In the genomic region with DNA sequence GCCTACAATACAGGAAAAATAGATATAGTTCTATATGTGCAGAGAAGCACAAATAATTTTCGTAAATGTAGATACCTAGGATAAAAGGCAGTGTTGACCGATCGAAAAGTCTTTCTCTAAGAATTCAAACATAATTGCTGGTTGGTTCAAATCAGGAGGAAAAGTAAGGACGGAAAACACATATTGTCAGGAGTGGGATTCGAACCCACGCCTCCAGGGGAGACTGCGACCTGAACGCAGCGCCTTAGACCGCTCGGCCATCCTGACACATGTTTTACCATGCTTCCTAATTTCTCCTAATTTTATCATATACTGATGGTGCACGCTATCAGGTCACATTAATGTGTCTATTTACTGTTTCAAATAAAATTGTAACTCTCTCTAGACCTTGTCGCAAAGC, we compare ENCODE assay signal across 8 cellular contexts. TPM values are rescaled to one million over a fixed set of nuclear protein-coding genes. Genes with fewer than 3 reads are reported as not detected.
DNase-seq lines count a peak whose midpoint lies in the region; ATAC-seq, FAIRE-seq and TF ChIP-seq lines count a peak whose summit lies in the region.
"Not testable (repeated sequence)": the region's sequence is repeated elsewhere in the genome, so short reads cannot be mapped to it uniquely, and the experiment has no call there.

No MANE protein-coding gene starts in this region.

- TF ChIP-seq RAD21 in K562 (CRISPR knock-in tag; conservative IDR thresholded peaks at IDR 0.05 in 1 of 2, IDR thresholded peaks at IDR 0.05 in 1 of 2) = not testable (repeated sequence)

- not testable (repeated sequence) for H3K4me1 ChIP-seq in K562 (replicated peaks in 1 of 2; ENCODE audit: control insufficient read depth in 2 of 2, insufficient read depth in 2 of 2, low read length in 2 of 2); prostate gland (replicated peaks)

- TF ChIP-seq CTCF in VCaP (conservative IDR thresholded peaks at IDR 0.05); K562 (IDR thresholded peaks at IDR 0.05 in 2 of 3, conservative IDR thresholded peaks at IDR 0.05 in 1 of 3; ENCODE audit: insufficient read depth in 2 of 3, low read depth in 1 of 3, low read length in 3 of 3): not testable (repeated sequence)
- peak in 1 of 4 experiments; percentile 25 for TF ChIP-seq CTCF in prostate gland (IDR thresholded peaks at IDR 0.05)

- not testable (repeated sequence) for H3K9me1 ChIP-seq in K562 (ENCODE audit: control insufficient read depth, insufficient read depth, low read length)

- TF ChIP-seq POLR2A in K562 (conservative IDR thresholded peaks at IDR 0.05); prostate gland (IDR thresholded peaks at IDR 0.05): not testable (repeated sequence)

- FAIRE-seq in K562 (lab: Jason Lieb, UNC) = not testable (repeated sequence)

- CTCF ChIA-PET in K562 (lab: Yijun Ruan, JAX; ENCODE audit: low intra/inter-chr PET ratio) = not testable (repeated sequence)

- not testable (repeated sequence) for H3K36me3 ChIP-seq in K562 (ENCODE audit: control insufficient read depth, insufficient read depth, low read length); prostate gland

- in situ Hi-C loops in K562 (cut with MboI) = not testable (repeated sequence)

- peak overlapping the region; percentile 64; the same call in 1 of the 2 replicates for H3K27ac ChIP-seq in VCaP
- peak overlapping the region; percentile 91 for H3K27ac ChIP-seq in K562 (ENCODE audit: extremely low read depth, low read depth, low read length)
- H3K27ac ChIP-seq in prostate gland = peak overlapping the region; percentile 91 to 92

- H4K20me1 ChIP-seq in K562 (replicated peaks; ENCODE audit: control insufficient read depth, insufficient read depth, low read length) = not testable (repeated sequence)

- POLR2A ChIA-PET in K562 (lab: Yijun Ruan, JAX) = interaction anchor here (0.9 to 1.1 kb wide), 2 partner anchors 9 to 25 kb away, joined by 3 read pairs; partner anchors contain the start of gene FCGR2A

- ATAC-seq in GM18502 (IDR thresholded peaks at IDR 0.05; ENCODE audit: poor library complexity, unreplicated experiment) (peak; percentile 45), HG03066 (IDR thresholded peaks at IDR 0.05; ENCODE audit: low read depth, unreplicated experiment) (peak; percentile 38), K562 (peak; percentile 60)

- intact Hi-C loops in K562 (cut with micrococcal nuclease); prostate gland (cut with DNase I): not testable (repeated sequence)

- H3K4me2 ChIP-seq in K562 (ENCODE audit: insufficient read depth, low read length) = peak overlapping the region; percentile 78

- not testable (repeated sequence) for H3K79me2 ChIP-seq in K562 (ENCODE audit: control insufficient read depth, insufficient read depth, low read length)

- TF ChIP-seq EP300 in K562 (IDR thresholded peaks at IDR 0.05; ENCODE audit: low read length) = peak; percentile 33; the same call in 1 of the 2 replicates

- peak; percentile 50 for DNase-seq in NCI-H2227 treated with DMSO at 0.1 percent for 48 hours (lab: John Stamatoyannopoulos, UW)
- peak in 3 of 4 experiments; percentile 16 to 83 (median 44) for DNase-seq in K562 (ENCODE audit: extremely low read depth in 1 of 4, low spot score in 3 of 4)
- DNase-seq in hippocampal formation (lab: John Stamatoyannopoulos, UW) = peak; percentile 42 to 81
- peak; percentile 48 for DNase-seq in prostate gland (ENCODE audit: low spot score)
- peak; percentile 74 for DNase-seq in ureter (ENCODE audit: low spot score)

- H3K9ac ChIP-seq in K562 (ENCODE audit: insufficient read depth in 1 of 2, low read depth in 2 of 2, low read length in 2 of 2) = peak overlapping the region in 1 of 2 experiments; percentile 89; a peak in 2 of 4 replicates

- peak overlapping the region; percentile 66 for H3K4me3 ChIP-seq in K562
- peak overlapping the region; percentile 51 to 66 for H3K4me3 ChIP-seq in prostate gland

- H3K9me3 ChIP-seq in K562 (replicated peaks; ENCODE audit: control insufficient read depth, insufficient read depth, low read depth, low read length); prostate gland: not testable (repeated sequence)

- 0% methylated on average over 11 of the region's 13 CpGs for WGBS in K562 (ENCODE audit: insufficient coverage, low coverage, missing lambda C conversion rate)
- WGBS in prostate gland = 2% methylated on average over 13 of the region's 13 CpGs

- H3K27me3 ChIP-seq in K562 (ENCODE audit: control insufficient read depth in 2 of 2, insufficient read depth in 2 of 2, low read length in 2 of 2); prostate gland (replicated peaks; ENCODE audit: insufficient read depth): not testable (repeated sequence)

- BruUV-seq in K562 (replicated peaks; lab: Mats Ljungman, UMichigan) = not testable (repeated sequence)

- peak overlapping the region; percentile 94 for H2AFZ ChIP-seq in K562 (ENCODE audit: low read depth, low read length)

TF ChIP-seq in K562, 482 proteins besides CTCF, POLR2A, EP300 and RAD21 (continues in another document):
- peak; percentile 87; the same call in 1 of the 2 replicates for TF ChIP-seq ILF3 (IDR thresholded peaks at IDR 0.05; ENCODE audit: borderline replicate concordance)
- TF ChIP-seq FOXK2 (conservative IDR thresholded peaks at IDR 0.05 in 1 of 2, IDR thresholded peaks at IDR 0.05 in 1 of 2; ENCODE audit: low read depth in 2 of 2) = peak; percentile 36 to 55; a peak in 1 of 4 replicates
- peak; percentile 86 for TF ChIP-seq TBP (optimal IDR thresholded peaks at IDR 0.05; ENCODE audit: low read depth, low read length)

RNA-seq across cellular contexts. Expression of gene HSPA6, which starts 5.8 kb away (rescaled TPM):
- 16.7 and 32.8 TPM in 2 replicates for total RNA-seq in K562 (2011; cell fraction: chromatin; rRNA removed; ENCODE audit: low replicate concordance)
- total RNA-seq in K562 (2011; cell fraction: nucleolus; rRNA removed) = 22.5 and 30.7 TPM in 2 replicates
- 11.7 and 19.8 TPM in 2 replicates for total RNA-seq in K562 (2011; cell fraction: nucleoplasm; rRNA removed)
- total RNA-seq in K562 (2014; rRNA removed) (3.0 and 3.3 TPM in 2 replicates), K562 (2014; rRNA removed; fragmentation: Illumina TruSeq; extraction: Trizol) (1.1 and 1.6 TPM in 2 replicates), K562 (2015; rRNA removed; fragmentation: Illumina TruSeq; extraction: Trizol) (2.3 and 2.4 TPM in 2 replicates), K562 (2021) (3.0 and 3.9 TPM in 2 replicates), prostate gland (1 to 10 TPM in 1 of 2 donors, under 1 TPM in 1; 0.64 to 4.9 TPM), ureter (2.9 TPM)
- polyA plus RNA-seq in K562 (2011; rRNA removed) (10.0 and 14.3 TPM in 2 replicates), K562 (2014; fragmentation: Illumina TruSeq; extraction: Trizol) (2.3 and 2.7 TPM in 2 replicates), K562 (2014; fragmentation: Nextera tagmentation; extraction: Ambion mirVana) (under 1 TPM; 0.15 to 0.21 TPM), K562 (2014; rRNA removed) (4.6 and 4.7 TPM in 2 replicates)
- 14.1 and 14.5 TPM in 2 replicates for polyA plus RNA-seq in K562 (2011; cell fraction: cytosol; rRNA removed)
- 74.9 and 104 TPM in 2 replicates for polyA plus RNA-seq in K562 (2011; cell fraction: nucleus; rRNA removed)
- polyA plus RNA-seq in K562 (2012) = 5.0 and 15.7 TPM in 2 replicates
- polyA minus RNA-seq in K562 (2011; rRNA and poly(A)+ RNA removed) = 5.8 and 5.9 TPM in 2 replicates
- polyA minus RNA-seq in K562 (2011; cell fraction: cytosol; rRNA and poly(A)+ RNA removed) = 2.6 and 3.2 TPM in 2 replicates
- polyA minus RNA-seq in K562 (2011; cell fraction: nucleus; rRNA and poly(A)+ RNA removed) = 10.4 and 13.9 TPM in 2 replicates

RNA-seq across cellular contexts. Expression of gene FCGR3A, which starts 19.5 kb away (rescaled TPM):
- total RNA-seq in K562 (2011; cell fraction: chromatin; rRNA removed; ENCODE audit: low replicate concordance) = 0.81 and 1.4 TPM in 2 replicates
- total RNA-seq in K562 (2011; cell fraction: nucleolus; rRNA removed) = 0.39 and 0.67 TPM in 2 replicates
- total RNA-seq in K562 (2011; cell fraction: nucleoplasm; rRNA removed) = 1.2 and 1.7 TPM in 2 replicates
- 0.12 TPM in 1 of 2 replicates, not detected in the other for total RNA-seq in K562 (2014; rRNA removed)
- total RNA-seq in K562 (2014; rRNA removed; fragmentation: Illumina TruSeq; extraction: Trizol) = not detected in 2 replicates
- 0.11 TPM in 2 replicates for total RNA-seq in K562 (2015; rRNA removed; fragmentation: Illumina TruSeq; extraction: Trizol)
- 0.29 and 0.56 TPM in 2 replicates for total RNA-seq in K562 (2021)
- 0.24 and 0.32 TPM in 2 replicates for polyA plus RNA-seq in K562 (2011; rRNA removed)
- polyA plus RNA-seq in K562 (2011; cell fraction: cytosol; rRNA removed) = 0.04 and 0.18 TPM in 2 replicates
- polyA plus RNA-seq in K562 (2011; cell fraction: nucleus; rRNA removed) = 0.37 and 0.51 TPM in 2 replicates
- 0.21 TPM in 2 replicates for polyA plus RNA-seq in K562 (2012)
- polyA plus RNA-seq in K562 (2014; fragmentation: Illumina TruSeq; extraction: Trizol) = 0.11 TPM in 1 of 2 replicates, not detected in the other
- polyA plus RNA-seq in K562 (2014; fragmentation: Nextera tagmentation; extraction: Ambion mirVana) = under 1 TPM; 0.04 to 0.15 TPM
- polyA plus RNA-seq in K562 (2014; rRNA removed) = 0.04 and 0.13 TPM in 2 replicates
- polyA minus RNA-seq in K562 (2011; rRNA and poly(A)+ RNA removed) = 0.45 and 0.49 TPM in 2 replicates
- not detected in 2 replicates for polyA minus RNA-seq in K562 (2011; cell fraction: cytosol; rRNA and poly(A)+ RNA removed)
- 0.54 and 1.1 TPM in 2 replicates for polyA minus RNA-seq in K562 (2011; cell fraction: nucleus; rRNA and poly(A)+ RNA removed)
- total RNA-seq in prostate gland = 1 to 10 TPM; 6.9 to 7.4 TPM
- total RNA-seq in ureter = 6.8 TPM

RNA-seq across cellular contexts. Expression of gene FCGR2A, which starts 24.9 kb away (rescaled TPM):
- 389 and 599 TPM in 2 replicates for total RNA-seq in K562 (2011; cell fraction: chromatin; rRNA removed; ENCODE audit: low replicate concordance)
- total RNA-seq in K562 (2011; cell fraction: nucleolus; rRNA removed) = 541 and 613 TPM in 2 replicates
- 545 and 616 TPM in 2 replicates for total RNA-seq in K562 (2011; cell fraction: nucleoplasm; rRNA removed)
- total RNA-seq in K562 (2014; rRNA removed) = 101 and 112 TPM in 2 replicates
- 113 and 127 TPM in 2 replicates for total RNA-seq in K562 (2014; rRNA removed; fragmentation: Illumina TruSeq; extraction: Trizol)
- 117 and 130 TPM in 2 replicates for total RNA-seq in K562 (2015; rRNA removed; fragmentation: Illumina TruSeq; extraction: Trizol)
- 84.4 and 97.8 TPM in 2 replicates for total RNA-seq in K562 (2021)
- 373 and 504 TPM in 2 replicates for polyA plus RNA-seq in K562 (2011; rRNA removed)
- 431 and 516 TPM in 2 replicates for polyA plus RNA-seq in K562 (2011; cell fraction: cytosol; rRNA removed)
- polyA plus RNA-seq in K562 (2011; cell fraction: nucleus; rRNA removed) = 298 and 350 TPM in 2 replicates
- polyA plus RNA-seq in K562 (2012) = 85.7 and 203 TPM in 2 replicates
- polyA plus RNA-seq in K562 (2014; fragmentation: Illumina TruSeq; extraction: Trizol) = 147 and 151 TPM in 2 replicates
- polyA plus RNA-seq in K562 (2014; fragmentation: Nextera tagmentation; extraction: Ambion mirVana) = 100 to 1,000 TPM in 1 of 2 experiments, 10 to 100 TPM in 1; 80.0 to 112 TPM
- 124 and 132 TPM in 2 replicates for polyA plus RNA-seq in K562 (2014; rRNA removed)
- 536 and 660 TPM in 2 replicates for polyA minus RNA-seq in K562 (2011; rRNA and poly(A)+ RNA removed)
- polyA minus RNA-seq in K562 (2011; cell fraction: cytosol; rRNA and poly(A)+ RNA removed) = 195 and 278 TPM in 2 replicates
- polyA minus RNA-seq in K562 (2011; cell fraction: nucleus; rRNA and poly(A)+ RNA removed) = 253 and 509 TPM in 2 replicates
- total RNA-seq in prostate gland = 10 to 100 TPM in 1 of 2 donors, 1 to 10 TPM in 1; 8.5 to 21.2 TPM
- total RNA-seq in ureter = 18.5 TPM

Comparison
In these comparisons a context has a peak if more than half of its experiments do, and no peak if none do; other contexts are left out.
1. Peak in every context shown above with its lines: DNase-seq, ATAC-seq, H3K4me3 ChIP-seq and H3K27ac ChIP-seq.